Comparison of ENCODE assay signal across 12 cellular contexts in the genomic region with DNA sequence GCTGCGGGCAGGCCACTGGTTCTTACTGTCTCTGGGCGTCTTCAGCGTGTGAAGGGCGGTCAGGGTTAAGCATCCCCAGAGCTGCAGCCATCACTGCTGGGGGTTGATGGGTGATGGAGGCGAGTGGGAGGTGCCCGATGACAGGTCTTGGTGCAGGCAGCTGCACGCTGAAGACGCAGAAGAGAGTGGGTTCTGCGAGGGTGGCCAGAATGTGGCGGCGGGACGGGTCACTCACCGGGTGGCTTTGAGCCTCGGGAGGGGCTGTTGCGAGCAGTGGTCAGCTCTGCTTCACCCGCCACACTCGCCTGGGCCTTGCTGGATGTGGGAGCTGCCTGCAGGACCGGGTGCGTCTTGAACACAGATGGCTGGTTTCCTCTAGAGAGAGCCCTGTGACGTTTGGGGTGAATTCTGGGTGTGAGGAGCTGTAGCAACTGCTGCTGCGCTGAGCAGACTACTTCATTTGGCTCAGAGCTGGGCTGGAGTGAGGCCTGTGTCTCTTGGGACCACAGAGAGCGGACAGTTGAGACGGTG. TPM values are rescaled to one million over a fixed set of nuclear protein-coding genes. Genes with fewer than 3 reads are reported as not detected.
DNase-seq lines count a peak whose midpoint lies in the region; ATAC-seq, FAIRE-seq and TF ChIP-seq lines count a peak whose summit lies in the region.
"Had no signal": no experiment of that assay in that cellular context is flagged by ENCODE, and none has a peak within 500 bp of the region (broad histone marks: within the 10 kb centered on the region; RNA-seq: fewer than 3 reads in every experiment).

No MANE protein-coding gene starts in this region.

- H3K36me3 ChIP-seq in body of pancreas (replicated peaks in 1 of 2; ENCODE audit: insufficient read depth in 1 of 2, low read depth in 2 of 2) (no peaks in the 10 kb centered on the region), vagina (no peaks in the 10 kb centered on the region), testis (ENCODE audit: low read depth, missing control alignments) (no peaks in the 10 kb centered on the region)

- no peaks in the 10 kb centered on the region for H3K27me3 Mint-ChIP-seq in stimulated activated naive CD8-positive, alpha-beta T cell treated with anti-CD3 and anti-CD28 coated beads, Interleukin-15, Interleukin-2, amounts not matched to agents 100 ng/mL and 50 ng/mL, for 24 hours
- no peaks in the 10 kb centered on the region for H3K27me3 Mint-ChIP-seq in mesothelial cell of epicardium (ENCODE audit: low read depth)

- ATAC-seq in stimulated activated naive CD8-positive, alpha-beta T cell treated with anti-CD3 and anti-CD28 coated beads, Interleukin-15, Interleukin-2, amounts not matched to agents 100 U/mL and 50 U/mL, for 24 hours: no peak
- ATAC-seq in body of pancreas: no peak

- no peak for FAIRE-seq in D721Med (lab: Jason Lieb, UNC)
- FAIRE-seq: islet of Langerhans, urothelium cell line had no signal

- H3K4me1 ChIP-seq in body of pancreas (peaks cover 55% of the 10 kb centered on the region), vagina (peaks cover 55% of the 10 kb centered on the region), testis (peaks cover 18% of the 10 kb centered on the region)

- peak overlapping the region in 3 of 4 donors; percentile 90 to 95 (median 94) for H3K27ac ChIP-seq in body of pancreas
- peak overlapping the region; percentile 16 for H3K27ac ChIP-seq in vagina
- no peak overlapping the region for H3K27ac ChIP-seq in testis

- H3K36me3 Mint-ChIP-seq in stimulated activated naive CD8-positive, alpha-beta T cell treated with anti-CD3 and anti-CD28 coated beads, Interleukin-15, Interleukin-2, amounts not matched to agents 100 ng/mL and 50 ng/mL, for 24 hours (ENCODE audit: low read depth): peaks cover 27% of the 10 kb centered on the region
- peaks cover 19% of the 10 kb centered on the region for H3K36me3 Mint-ChIP-seq in mesothelial cell of epicardium

- H3K27ac Mint-ChIP-seq in stimulated activated naive CD8-positive, alpha-beta T cell treated with anti-CD3 and anti-CD28 coated beads, Interleukin-15, Interleukin-2, amounts not matched to agents 100 ng/mL and 50 ng/mL, for 24 hours: peak overlapping the region; percentile 85
- H3K27ac Mint-ChIP-seq in mesothelial cell of epicardium: peak overlapping the region; percentile 64

- peaks cover 79% of the 10 kb centered on the region for H3K4me1 Mint-ChIP-seq in stimulated activated naive CD8-positive, alpha-beta T cell treated with anti-CD3 and anti-CD28 coated beads, Interleukin-15, Interleukin-2, amounts not matched to agents 100 ng/mL and 50 ng/mL, for 24 hours (ENCODE audit: low read depth)
- peaks cover 39% of the 10 kb centered on the region for H3K4me1 Mint-ChIP-seq in mesothelial cell of epicardium

- H3K4me3 ChIP-seq in body of pancreas: no peak overlapping the region
- no peak overlapping the region for H3K4me3 ChIP-seq in vagina
- no peak overlapping the region for H3K4me3 ChIP-seq in testis

- TF ChIP-seq CTCF in body of pancreas (IDR thresholded peaks at IDR 0.05): no peak
- TF ChIP-seq CTCF in mesothelial cell of epicardium (IDR thresholded peaks at IDR 0.05; ENCODE audit: unreplicated experiment): no peak
- no peak for TF ChIP-seq CTCF in vagina (IDR thresholded peaks at IDR 0.05)
- no peak for TF ChIP-seq CTCF in testis (IDR thresholded peaks at IDR 0.05)
- no peak for TF ChIP-seq CTCF in D721Med (IDR thresholded peaks at IDR 0.05; ENCODE audit: insufficient read depth, missing control alignments)

- H3K27me3 ChIP-seq in body of pancreas (no peaks in the 10 kb centered on the region), vagina (no peaks in the 10 kb centered on the region), testis (no peaks in the 10 kb centered on the region)

- H3K9me3 Mint-ChIP-seq in stimulated activated naive CD8-positive, alpha-beta T cell treated with anti-CD3 and anti-CD28 coated beads, Interleukin-15, Interleukin-2, amounts not matched to agents 100 ng/mL and 50 ng/mL, for 24 hours: no peaks in the 10 kb centered on the region
- H3K9me3 Mint-ChIP-seq in mesothelial cell of epicardium: peaks cover 6% of the 10 kb centered on the region

- H3K9me3 ChIP-seq in body of pancreas (no peaks in the 10 kb centered on the region), vagina (no peaks in the 10 kb centered on the region), testis (no peaks in the 10 kb centered on the region)

- TF ChIP-seq POLR2A in body of pancreas (IDR thresholded peaks at IDR 0.05) (no peak), vagina (IDR thresholded peaks at IDR 0.05) (no peak), testis (IDR thresholded peaks at IDR 0.05) (no peak)

- H3K4me3 Mint-ChIP-seq in stimulated activated naive CD8-positive, alpha-beta T cell treated with anti-CD3 and anti-CD28 coated beads, Interleukin-15, Interleukin-2, amounts not matched to agents 100 ng/mL and 50 ng/mL, for 24 hours: peak overlapping the region; percentile 30
- no peak overlapping the region for H3K4me3 Mint-ChIP-seq in mesothelial cell of epicardium

- WGBS in body of pancreas, 2 donors: 76 to 89% methylated on average over 19 to 23 of the region's 23 CpGs
- 86 to 87% methylated on average over 22 to 23 of the region's 23 CpGs for whole genome bisulfite sequencing in testis, 2 donors

- no peak for DNase-seq in stimulated activated naive CD8-positive, alpha-beta T cell treated with anti-CD3 and anti-CD28 coated beads, Interleukin-15, Interleukin-2, amounts not matched to agents 100 U/mL and 50 U/mL, for 24 hours
- DNase-seq in body of pancreas: no peak
- no peak for DNase-seq in mesothelial cell of epicardium (ENCODE audit: low spot score in 2 of 2, unreplicated experiment in 2 of 2)
- no peak for DNase-seq in vagina (ENCODE audit: extremely low spot score in 2 of 2)
- no peak for DNase-seq in testis
- no peak for DNase-seq in kidney tubule cell (ENCODE audit: low spot score)
- DNase-seq in D721Med (ENCODE audit: insufficient read length, low spot score): no peak
- DNase-seq: NCI-H1930 had no signal

- intact Hi-C loops in body of pancreas (cut with DNase I) (no loop called here), vagina (cut with DNase I) (no loop called here), testis (cut with DNase I; ENCODE audit: low total_unique reads) (no loop called here)

RNA-seq across cellular contexts. Expression of a gene that starts 44.6 kb away (rescaled TPM):
- total RNA-seq in body of pancreas: not detected
- 1.8 to 2.6 TPM (median 2.3 TPM) in 3 replicates for total RNA-seq in mesothelial cell of epicardium
- 83.0 TPM for total RNA-seq in vagina
- under 1 TPM; 0.50 to 0.63 TPM for total RNA-seq in testis
- 0.21 TPM for polyA plus RNA-seq in testis (ENCODE audit: insufficient read depth, low read depth, low replicate concordance)
- total RNA-seq: omental fat pad had no signal

Comparison
In these comparisons a context has a peak if more than half of its experiments do, and no peak if none do; other contexts are left out.
1. H3K27ac ChIP-seq: peak in body of pancreas (3 of 4) and vagina (single experiment); none in testis (0 of 2).
2. RNA of a gene that starts 44.6 kb away (total RNA-seq): 83.0 TPM in vagina (single experiment); 1.8 to 2.6 TPM in mesothelial cell of epicardium, 0.50 to 0.63 TPM in testis and not detected in body of pancreas; every median in the first group is over 10 times any median in the second.